Comparison of ENCODE assay signal across 16 cellular contexts in genomic region chr1:63670164-63670563, GRCh38.
DNase-seq lines count a peak whose midpoint lies in the region; TF ChIP-seq lines count a peak whose summit lies in the region.
"Had no signal": no experiment of that assay in that cellular context is flagged by ENCODE, and none has a peak within 500 bp of the region (broad histone marks: within the 10 kb centered on the region; RNA-seq: fewer than 3 reads in every experiment).

No MANE protein-coding gene starts in this region.

- no peaks in the 10 kb centered on the region for H3K36me3 Mint-ChIP-seq in chondrocyte (ENCODE audit: low read depth)
- no peaks in the 10 kb centered on the region for H3K36me3 Mint-ChIP-seq in activated CD4-positive, alpha-beta T cell treated with anti-CD3 and anti-CD28 coated beads, Interleukin-2, amount 10 ng/mL, durations not matched to agents 24 days and 14 days (ENCODE audit: low read depth)

- H4K8ac ChIP-seq in mesendoderm (ENCODE audit: low read depth, low read length), result no peak overlapping the region

- H3K79me2 ChIP-seq in mesendoderm (ENCODE audit: control insufficient read depth, insufficient read depth, low read length), result no peaks in the 10 kb centered on the region

- intact Hi-C loops in stomach (cut with DNase I; ENCODE audit: low total_unique reads), result no loop called here
- intact Hi-C loops in activated CD4-positive, alpha-beta T cell treated with anti-CD3 and anti-CD28 coated beads, Interleukin-2, amount 10 ng/mL, durations not matched to agents 24 days and 14 days (cut with micrococcal nuclease), result no loop called here

- H3K27me3 ChIP-seq in mesendoderm (ENCODE audit: insufficient read depth, low read length, poor library complexity) (no peaks in the 10 kb centered on the region), stomach (no peaks in the 10 kb centered on the region)
- H3K27me3 ChIP-seq: BLaER1 treated with 17β-estradiol and CSF1 and Interleukin-3, amounts not matched to agents 10 nM and 100 nM had no signal

- no peak overlapping the region for H4K5ac ChIP-seq in mesendoderm (ENCODE audit: low read length)

- H3K79me1 ChIP-seq in mesendoderm (ENCODE audit: low read length), result no peaks in the 10 kb centered on the region

- H3K18ac ChIP-seq in mesendoderm (ENCODE audit: low read length), result no peak overlapping the region

- H3K27ac ChIP-seq in mesendoderm (ENCODE audit: low read depth, low read length) (no peak overlapping the region), stomach (peak overlapping the region; percentile 55 to 82 (median 65))
- H3K27ac ChIP-seq: BLaER1 treated with 17β-estradiol and CSF1 and Interleukin-3, amounts not matched to agents 10 nM and 100 nM had no signal

- H3K4ac ChIP-seq in mesendoderm (ENCODE audit: low read depth, low read length), result no peak overlapping the region

- peaks cover 26% of the 10 kb centered on the region for H3K4me1 Mint-ChIP-seq in chondrocyte (ENCODE audit: low read depth)
- H3K4me1 Mint-ChIP-seq in activated CD4-positive, alpha-beta T cell treated with anti-CD3 and anti-CD28 coated beads, Interleukin-2, amount 10 ng/mL, durations not matched to agents 24 days and 14 days, result no peaks in the 10 kb centered on the region
- H3K4me1 Mint-ChIP-seq: CD4-positive, CD25-positive, alpha-beta regulatory T cell had no signal

- no peak overlapping the region for H3K4me3 ChIP-seq in mesendoderm (ENCODE audit: low read length)
- no peak overlapping the region for H3K4me3 ChIP-seq in stomach
- H3K4me3 ChIP-seq: BLaER1 treated with 17β-estradiol and CSF1 and Interleukin-3, amounts not matched to agents 10 nM and 100 nM; HAP-1 had no signal

- no peaks in the 10 kb centered on the region for H3K36me3 ChIP-seq in mesendoderm (ENCODE audit: control insufficient read depth, insufficient read depth, low read length)
- H3K36me3 ChIP-seq in stomach, result no peaks in the 10 kb centered on the region
- H3K36me3 ChIP-seq: BLaER1 treated with 17β-estradiol and CSF1 and Interleukin-3, amounts not matched to agents 10 nM and 100 nM; HAP-1 had no signal

- H3K56ac ChIP-seq in mesendoderm (ENCODE audit: low read length), result peak overlapping the region; percentile 32

- peaks cover 6% of the 10 kb centered on the region for H3K9me3 Mint-ChIP-seq in chondrocyte (ENCODE audit: low read depth)
- peaks cover 5% of the 10 kb centered on the region for H3K9me3 Mint-ChIP-seq in activated CD4-positive, alpha-beta T cell treated with anti-CD3 and anti-CD28 coated beads, Interleukin-2, amount 10 ng/mL, durations not matched to agents 24 days and 14 days

- no peak overlapping the region for H3K4me2 ChIP-seq in mesendoderm (ENCODE audit: low read length)
- H3K4me2 ChIP-seq: BLaER1 treated with 17β-estradiol and CSF1 and Interleukin-3, amounts not matched to agents 10 nM and 100 nM had no signal

- no peak overlapping the region for H3K23ac ChIP-seq in mesendoderm (ENCODE audit: low read length)

- no peak overlapping the region for H2BK120ac ChIP-seq in mesendoderm (ENCODE audit: low read depth, low read length)

- no peak overlapping the region for H3K4me3 Mint-ChIP-seq in chondrocyte (ENCODE audit: unreplicated experiment)
- no peak overlapping the region for H3K4me3 Mint-ChIP-seq in activated CD4-positive, alpha-beta T cell treated with anti-CD3 and anti-CD28 coated beads, Interleukin-2, amount 10 ng/mL, durations not matched to agents 24 days and 14 days
- H3K4me3 Mint-ChIP-seq: CD4-positive, CD25-positive, alpha-beta regulatory T cell had no signal

- H2AK5ac ChIP-seq in mesendoderm (ENCODE audit: low read length), result no peak overlapping the region

- WGBS in mesendoderm (ENCODE audit: extremely low coverage, insufficient coverage, low lambda C conversion rate), result no CpG with 5 or more reads among the region's 5 CpGs
- WGBS in stomach, 5 donors, result 77 to 87% (median 78%) methylated on average over 5 of the region's 5 CpGs

- no peak for TF ChIP-seq CTCF in chondrocyte (IDR thresholded peaks at IDR 0.05)
- no peak for TF ChIP-seq CTCF in stomach (IDR thresholded peaks at IDR 0.05)

- peaks cover 0 to 12% (median 1%) of the 10 kb centered on the region in 4 donors for H3K9me3 ChIP-seq in stomach
- H3K9me3 ChIP-seq: HAP-1 had no signal

- H3K27me3 Mint-ChIP-seq in chondrocyte (ENCODE audit: low read depth), result no peaks in the 10 kb centered on the region
- H3K27me3 Mint-ChIP-seq in activated CD4-positive, alpha-beta T cell treated with anti-CD3 and anti-CD28 coated beads, Interleukin-2, amount 10 ng/mL, durations not matched to agents 24 days and 14 days, result no peaks in the 10 kb centered on the region
- H3K27me3 Mint-ChIP-seq: CD4-positive, CD25-positive, alpha-beta regulatory T cell had no signal

- DNase-seq in astrocyte of the hippocampus (ENCODE audit: low read depth, low spot score) (peak; percentile 39), chondrocyte (ENCODE audit: low spot score) (no peak), mesendoderm (no peak), stomach (no peak), amygdala (lab: John Stamatoyannopoulos, UW) (no peak), SKM-1 (lab: John Stamatoyannopoulos, UW; ENCODE audit: unreplicated experiment) (no peak), mucosa of gallbladder (ENCODE audit: low spot score) (no peak)
- no peak for DNase-seq in activated CD4-positive, alpha-beta T cell treated with anti-CD3 and anti-CD28 coated beads, Interleukin-2, amount 10 ng/mL, durations not matched to agents 24 days and 14 days
- DNase-seq: ACHN; CD4-positive, CD25-positive, alpha-beta regulatory T cell; DMS153; DMS79 treated with DMSO at 0.1 percent for 48 hours; EL; GOT3 had no signal

- no peak overlapping the region for H3K9ac ChIP-seq in mesendoderm (ENCODE audit: low read length)
- H3K9ac ChIP-seq: BLaER1 treated with 17β-estradiol and CSF1 and Interleukin-3, amounts not matched to agents 10 nM and 100 nM had no signal

- H3K27ac Mint-ChIP-seq in chondrocyte (ENCODE audit: unreplicated experiment), result peak overlapping the region; percentile 0
- no peak overlapping the region for H3K27ac Mint-ChIP-seq in activated CD4-positive, alpha-beta T cell treated with anti-CD3 and anti-CD28 coated beads, Interleukin-2, amount 10 ng/mL, durations not matched to agents 24 days and 14 days

- H3K4me1 ChIP-seq in mesendoderm (ENCODE audit: control insufficient read depth, low read depth, low read length) (peaks cover 4% of the 10 kb centered on the region), stomach (peaks cover 3 to 28% (median 19%) of the 10 kb centered on the region in 4 donors)
- H3K4me1 ChIP-seq: BLaER1 treated with 17β-estradiol and CSF1 and Interleukin-3, amounts not matched to agents 10 nM and 100 nM had no signal

- no peak for TF ChIP-seq EP300 in stomach (IDR thresholded peaks at IDR 0.05)

- H2BK15ac ChIP-seq in mesendoderm (replicated peaks; ENCODE audit: low read depth), result no peak overlapping the region

- no peak for TF ChIP-seq POLR2A in stomach (IDR thresholded peaks at IDR 0.05)

- H2BK5ac ChIP-seq in mesendoderm (ENCODE audit: low read length), result no peak overlapping the region
